8 cellular contexts compared by ENCODE assay signal in genomic region chr1:101128211-101128727, GRCh38.
A peak's percentile ranks its signal among the peaks of the same experiment; 100 is the strongest.
DNase-seq lines count a peak whose midpoint lies in the region; ATAC-seq, FAIRE-seq and TF ChIP-seq lines count a peak whose summit lies in the region.

No MANE protein-coding gene starts in this region.

- peaks cover 8% of the 10 kb centered on the region for H3K36me3 Mint-ChIP-seq in activated CD8-positive, alpha-beta memory T cell treated with anti-CD3 and anti-CD28 coated beads, Interleukin-2, amount 10 ng/mL, durations not matched to agents 7 days and 5 days
- peaks cover 13% of the 10 kb centered on the region for H3K36me3 Mint-ChIP-seq in T-helper 2 cell treated with Interferon-gamma antibody and Interleukin-4, amounts not matched to agents 5 μg/mL and 100 μg/mL, for 36 hours (ENCODE audit: low read depth)
- H3K36me3 Mint-ChIP-seq in naive B cell, result no peaks in the 10 kb centered on the region

- TF ChIP-seq EP300 in transverse colon (IDR thresholded peaks at IDR 0.05; ENCODE audit: low read depth), result no peak

- H3K9me3 ChIP-seq in transverse colon (no peaks in the 10 kb centered on the region), pancreas (no peaks in the 10 kb centered on the region)

- H3K27me3 Mint-ChIP-seq in activated CD8-positive, alpha-beta memory T cell treated with anti-CD3 and anti-CD28 coated beads, Interleukin-2, amount 10 ng/mL, durations not matched to agents 7 days and 5 days, result peaks cover 6% of the 10 kb centered on the region
- no peaks in the 10 kb centered on the region for H3K27me3 Mint-ChIP-seq in T-helper 2 cell treated with Interferon-gamma antibody and Interleukin-4, amounts not matched to agents 5 μg/mL and 100 μg/mL, for 36 hours (ENCODE audit: low read depth)
- H3K27me3 Mint-ChIP-seq in naive B cell, result no peaks in the 10 kb centered on the region

- TF ChIP-seq CTCF in transverse colon (IDR thresholded peaks at IDR 0.05) (no peak), pancreas (IDR thresholded peaks at IDR 0.05) (no peak)

- no peak for TF ChIP-seq POLR2A in transverse colon (IDR thresholded peaks at IDR 0.05)

- H3K27ac Mint-ChIP-seq in activated CD8-positive, alpha-beta memory T cell treated with anti-CD3 and anti-CD28 coated beads, Interleukin-2, amount 10 ng/mL, durations not matched to agents 7 days and 5 days, result peak overlapping the region; percentile 78
- peak overlapping the region; percentile 93 for H3K27ac Mint-ChIP-seq in T-helper 2 cell treated with Interferon-gamma antibody and Interleukin-4, amounts not matched to agents 5 μg/mL and 100 μg/mL, for 36 hours
- peak overlapping the region; percentile 27 to 92 (median 82) for H3K27ac Mint-ChIP-seq in naive B cell

- H3K4me3 Mint-ChIP-seq in activated CD8-positive, alpha-beta memory T cell treated with anti-CD3 and anti-CD28 coated beads, Interleukin-2, amount 10 ng/mL, durations not matched to agents 7 days and 5 days, result peak overlapping the region; percentile 12
- H3K4me3 Mint-ChIP-seq in T-helper 2 cell treated with Interferon-gamma antibody and Interleukin-4, amounts not matched to agents 5 μg/mL and 100 μg/mL, for 36 hours, result peak overlapping the region; percentile 79
- peak overlapping the region; percentile 40 to 89 (median 75) for H3K4me3 Mint-ChIP-seq in naive B cell

- intact Hi-C loops in transverse colon (cut with DNase I; ENCODE audit: low total_unique reads) (no loop called here), pancreas (cut with DNase I) (no loop called here)

- H3K27me3 ChIP-seq in transverse colon (no peaks in the 10 kb centered on the region), pancreas (no peaks in the 10 kb centered on the region)

- CTCF ChIA-PET in activated CD8-positive, alpha-beta memory T cell treated with anti-CD3 and anti-CD28 coated beads, Interleukin-2, amount 10 ng/mL, durations not matched to agents 7 days and 5 days (lab: Charles Lee), result interaction anchor here (1.6 to 2.6 kb wide), 2 partner anchors 9 to 111 kb away, joined by 10 to 17 read pairs; no protein-coding TSS in a partner anchor

- no peak for DNase-seq in activated CD8-positive, alpha-beta memory T cell treated with anti-CD3 and anti-CD28 coated beads, Interleukin-2, amount 10 ng/mL, durations not matched to agents 7 days and 5 days
- no peak for DNase-seq in activated CD8-positive, alpha-beta memory T cell treated with anti-CD3 and anti-CD28 coated beads, Interleukin-2, amount 50 U/mL, for 4 hours
- no peak for DNase-seq in T-helper 2 cell treated with Interferon-gamma antibody and Interleukin-4, amounts not matched to agents 5 μg/mL and 100 μg/mL, for 36 hours (ENCODE audit: low spot score)
- DNase-seq in naive B cell, result peak; percentile 74
- DNase-seq in RCC 7860 (ENCODE audit: low spot score), result no peak
- no peak for DNase-seq in transverse colon
- no peak for DNase-seq in pancreas

- peaks cover 49% of the 10 kb centered on the region for H3K4me1 Mint-ChIP-seq in activated CD8-positive, alpha-beta memory T cell treated with anti-CD3 and anti-CD28 coated beads, Interleukin-2, amount 10 ng/mL, durations not matched to agents 7 days and 5 days
- peaks cover 60% of the 10 kb centered on the region for H3K4me1 Mint-ChIP-seq in T-helper 2 cell treated with Interferon-gamma antibody and Interleukin-4, amounts not matched to agents 5 μg/mL and 100 μg/mL, for 36 hours (ENCODE audit: low read depth)
- H3K4me1 Mint-ChIP-seq in naive B cell, result peaks cover 38 to 75% (median 51%) of the 10 kb centered on the region in 3 donors

- H3K9me3 Mint-ChIP-seq in activated CD8-positive, alpha-beta memory T cell treated with anti-CD3 and anti-CD28 coated beads, Interleukin-2, amount 10 ng/mL, durations not matched to agents 7 days and 5 days (ENCODE audit: low read depth), result peaks cover 2% of the 10 kb centered on the region
- peaks cover 5% of the 10 kb centered on the region for H3K9me3 Mint-ChIP-seq in T-helper 2 cell treated with Interferon-gamma antibody and Interleukin-4, amounts not matched to agents 5 μg/mL and 100 μg/mL, for 36 hours
- H3K9me3 Mint-ChIP-seq in naive B cell, result peaks cover 0 to 2% (median 0%) of the 10 kb centered on the region in 7 donors

- in situ Hi-C loops in transverse colon (cut with MboI; ENCODE audit: low pct_ligation_motif_present in 1 of 4, low pct_unique_long_range_greater_than_20kb in 1 of 4, low sequenced_read_pairs in 3 of 4), result no loop called here

- H3K4me3 ChIP-seq in transverse colon, result no peak overlapping the region
- H3K4me3 ChIP-seq in pancreas, result no peak overlapping the region

- H3K27ac ChIP-seq in transverse colon (no peak overlapping the region), pancreas (no peak overlapping the region)

- no peaks in the 10 kb centered on the region for H3K36me3 ChIP-seq in transverse colon
- H3K36me3 ChIP-seq in pancreas, result no peaks in the 10 kb centered on the region

- H3K4me1 ChIP-seq in transverse colon (no peaks in the 10 kb centered on the region), pancreas (no peaks in the 10 kb centered on the region)

- peak; percentile 56 for ATAC-seq in activated CD8-positive, alpha-beta memory T cell treated with anti-CD3 and anti-CD28 coated beads, Interleukin-2, amount 10 ng/mL, durations not matched to agents 7 days and 5 days
- ATAC-seq in HG02938 (IDR thresholded peaks at IDR 0.05; ENCODE audit: unreplicated experiment), result peak; percentile 90
- ATAC-seq in naive B cell (ENCODE audit: low read depth in 2 of 2), result peak; percentile 98
- ATAC-seq in pancreas, result no peak

- FAIRE-seq in RCC 7860 (lab: Jason Lieb, UNC), result no peak
- FAIRE-seq in pancreas (lab: Jason Lieb, UNC), result no peak

- 33 to 71% methylated on average over 1 to 3 of the region's 3 CpGs for WGBS in transverse colon (ENCODE audit: low coverage in 1 of 2), 2 donors
- WGBS in pancreas, 2 donors, result 33 to 36% methylated on average over 3 of the region's 3 CpGs

Comparison
In these comparisons a context has a peak if more than half of its experiments do, and no peak if none do; other contexts are left out.
1. ATAC-seq: peak in activated CD8-positive, alpha-beta memory T cell treated with anti-CD3 and anti-CD28 coated beads, Interleukin-2, amount 10 ng/mL, durations not matched to agents 7 days and 5 days (single experiment), HG02938 (single experiment) and naive B cell (2 of 2); none in pancreas (0 of 4).
2. H3K4me3 Mint-ChIP-seq: peak in every context shown above with its lines; median percentile 79 in T-helper 2 cell treated with Interferon-gamma antibody and Interleukin-4, amounts not matched to agents 5 μg/mL and 100 μg/mL, for 36 hours; 75 in naive B cell; 12 in activated CD8-positive, alpha-beta memory T cell treated with anti-CD3 and anti-CD28 coated beads, Interleukin-2, amount 10 ng/mL, durations not matched to agents 7 days and 5 days.
3. Peak in every context shown above with its lines, with median percentiles within 50 percentile points of each other: H3K27ac Mint-ChIP-seq.